Comparison of ENCODE assay signal across 7 cellular contexts in genomic region chr9:129991139-129991538, GRCh38. TPM values are rescaled to one million over a fixed set of nuclear protein-coding genes. Genes with fewer than 3 reads are reported as not detected.
DNase-seq lines count a peak whose midpoint lies in the region; ATAC-seq, FAIRE-seq and TF ChIP-seq lines count a peak whose summit lies in the region.
"Not testable (repeated sequence)": the region's sequence is repeated elsewhere in the genome, so short reads cannot be mapped to it uniquely, and the experiment has no call there.

No MANE protein-coding gene starts in this region.

- peaks cover 33% of the 10 kb centered on the region for H4K20me1 ChIP-seq in OCI-LY3 (ENCODE audit: insufficient read depth, low read length)
- not testable (repeated sequence) for H4K20me1 ChIP-seq in K562 (replicated peaks; ENCODE audit: control insufficient read depth, insufficient read depth, low read length)

- H3K9me1 ChIP-seq in K562 (ENCODE audit: control insufficient read depth, insufficient read depth, low read length), result not testable (repeated sequence)

- H3K36me3 ChIP-seq in OCI-LY3 (replicated peaks; ENCODE audit: low read depth, low read length), result peaks cover 22% of the 10 kb centered on the region
- not testable (repeated sequence) for H3K36me3 ChIP-seq in K562 (ENCODE audit: control insufficient read depth, insufficient read depth, low read length); sigmoid colon

- not testable (repeated sequence) for H3K9me3 Mint-ChIP-seq in activated CD4-positive, alpha-beta T cell treated with anti-CD3 and anti-CD28 coated beads for 36 hours (ENCODE audit: low read depth); activated T-helper 17 cell treated with anti-CD3 and anti-CD28 coated beads, Interleukin-2, amount 50 U/mL, for 72 hours; memory B cell

- H3K9me3 ChIP-seq in OCI-LY3 (ENCODE audit: insufficient read depth, low read length); K562 (replicated peaks; ENCODE audit: control insufficient read depth, insufficient read depth, low read depth, low read length); sigmoid colon: not testable (repeated sequence)

- not testable (repeated sequence) for ATAC-seq in activated CD4-positive, alpha-beta T cell treated with anti-CD3 and anti-CD28 coated beads for 36 hours; activated T-helper 17 cell treated with anti-CD3 and anti-CD28 coated beads, Interleukin-2, amount 50 U/mL, for 72 hours (replicated peaks); K562; memory B cell (ENCODE audit: low read depth)

- intact Hi-C loops in activated CD4-positive, alpha-beta T cell treated with anti-CD3 and anti-CD28 coated beads for 36 hours (cut with DNase I, micrococcal nuclease); K562 (cut with micrococcal nuclease); sigmoid colon (cut with DNase I): not testable (repeated sequence)

- peaks cover 56% of the 10 kb centered on the region for H3K36me3 Mint-ChIP-seq in activated CD4-positive, alpha-beta T cell treated with anti-CD3 and anti-CD28 coated beads for 36 hours (ENCODE audit: low read depth)
- H3K36me3 Mint-ChIP-seq in activated T-helper 17 cell treated with anti-CD3 and anti-CD28 coated beads, Interleukin-2, amount 50 U/mL, for 72 hours (ENCODE audit: low read depth), result peaks cover 100% of the 10 kb centered on the region
- peaks cover 15% of the 10 kb centered on the region for H3K36me3 Mint-ChIP-seq in memory B cell

- TF ChIP-seq CTCF in GM12865 (IDR thresholded peaks at IDR 0.05; ENCODE audit: insufficient read depth, low read depth, low read length, missing control alignments); OCI-LY3 (IDR thresholded peaks at IDR 0.05; ENCODE audit: low read depth, low read length); K562 (IDR thresholded peaks at IDR 0.05 in 2 of 3, conservative IDR thresholded peaks at IDR 0.05 in 1 of 3; ENCODE audit: insufficient read depth in 2 of 3, low read depth in 1 of 3, low read length in 3 of 3); sigmoid colon (IDR thresholded peaks at IDR 0.05): not testable (repeated sequence)

- H3K4me3 ChIP-seq in GM12865 (ENCODE audit: low read depth, low read length) (peak overlapping the region; percentile 56), OCI-LY3 (ENCODE audit: low read length) (peak overlapping the region; percentile 36)
- not testable (repeated sequence) for H3K4me3 ChIP-seq in K562, sigmoid colon

- FAIRE-seq in K562 (lab: Jason Lieb, UNC), result not testable (repeated sequence)

- CTCF ChIA-PET in activated CD4-positive, alpha-beta T cell treated with anti-CD3 and anti-CD28 coated beads for 36 hours (lab: Charles Lee), result interaction anchor here (0.8 to 1.6 kb wide), 5 partner anchors 10 to 103 kb away, joined by 3 to 7 read pairs (median 3); no protein-coding TSS in a partner anchor
- CTCF ChIA-PET in K562 (lab: Yijun Ruan, JAX; ENCODE audit: low intra/inter-chr PET ratio), result not testable (repeated sequence)

- peaks cover 86% of the 10 kb centered on the region for H3K4me1 Mint-ChIP-seq in activated CD4-positive, alpha-beta T cell treated with anti-CD3 and anti-CD28 coated beads for 36 hours
- peaks cover 62% of the 10 kb centered on the region for H3K4me1 Mint-ChIP-seq in activated T-helper 17 cell treated with anti-CD3 and anti-CD28 coated beads, Interleukin-2, amount 50 U/mL, for 72 hours
- peaks cover 48% of the 10 kb centered on the region for H3K4me1 Mint-ChIP-seq in memory B cell

- not testable (repeated sequence) for H3K27me3 Mint-ChIP-seq in activated CD4-positive, alpha-beta T cell treated with anti-CD3 and anti-CD28 coated beads for 36 hours; activated T-helper 17 cell treated with anti-CD3 and anti-CD28 coated beads, Interleukin-2, amount 50 U/mL, for 72 hours; memory B cell

- H3K79me2 ChIP-seq in OCI-LY3 (ENCODE audit: low read length), result peaks cover 100% of the 10 kb centered on the region
- H3K79me2 ChIP-seq in K562 (ENCODE audit: control insufficient read depth, insufficient read depth, low read length), result not testable (repeated sequence)

- peak overlapping the region; percentile 62 for H3K4me3 Mint-ChIP-seq in activated CD4-positive, alpha-beta T cell treated with anti-CD3 and anti-CD28 coated beads for 36 hours
- peak overlapping the region; percentile 80 for H3K4me3 Mint-ChIP-seq in activated T-helper 17 cell treated with anti-CD3 and anti-CD28 coated beads, Interleukin-2, amount 50 U/mL, for 72 hours
- H3K4me3 Mint-ChIP-seq in memory B cell, result peak overlapping the region; percentile 8

- TF ChIP-seq EP300 in K562 (IDR thresholded peaks at IDR 0.05; ENCODE audit: low read length); sigmoid colon (IDR thresholded peaks at IDR 0.05): not testable (repeated sequence)

- H3K4me2 ChIP-seq in OCI-LY3 (ENCODE audit: low read length), result peak overlapping the region; percentile 86
- H3K4me2 ChIP-seq in K562 (ENCODE audit: insufficient read depth, low read length), result not testable (repeated sequence)

- H3K27me3 ChIP-seq in OCI-LY3 (ENCODE audit: low read depth, low read length); K562 (ENCODE audit: control insufficient read depth in 2 of 2, insufficient read depth in 2 of 2, low read length in 2 of 2); sigmoid colon: not testable (repeated sequence)

- H3K27ac Mint-ChIP-seq in activated CD4-positive, alpha-beta T cell treated with anti-CD3 and anti-CD28 coated beads for 36 hours, result peak overlapping the region; percentile 99
- peak overlapping the region; percentile 96 for H3K27ac Mint-ChIP-seq in activated T-helper 17 cell treated with anti-CD3 and anti-CD28 coated beads, Interleukin-2, amount 50 U/mL, for 72 hours
- H3K27ac Mint-ChIP-seq in memory B cell, result peak overlapping the region; percentile 98

- in situ Hi-C loops in K562 (cut with MboI), result not testable (repeated sequence)

- peaks cover 95% of the 10 kb centered on the region for H3K4me1 ChIP-seq in OCI-LY3 (ENCODE audit: low read length)
- peaks cover 3 to 17% of the 10 kb centered on the region in 2 experiments; a peak in 4 of 5 replicates for H3K4me1 ChIP-seq in K562 (replicated peaks in 1 of 2; ENCODE audit: control insufficient read depth in 2 of 2, insufficient read depth in 2 of 2, low read length in 2 of 2)
- H3K4me1 ChIP-seq in sigmoid colon, result peaks cover 0 to 88% (median 70%) of the 10 kb centered on the region in 4 donors

- WGBS in K562 (ENCODE audit: insufficient coverage, low coverage, missing lambda C conversion rate), result 77% methylated on average over 6 of the region's 6 CpGs
- 89 to 93% methylated on average over 6 of the region's 6 CpGs for WGBS in sigmoid colon, 2 donors

- not testable (repeated sequence) for TF ChIP-seq RAD21 in K562 (CRISPR knock-in tag; conservative IDR thresholded peaks at IDR 0.05 in 1 of 2, IDR thresholded peaks at IDR 0.05 in 1 of 2)

- not testable (repeated sequence) for TF ChIP-seq POLR2A in K562 (conservative IDR thresholded peaks at IDR 0.05); sigmoid colon (IDR thresholded peaks at IDR 0.05)

- POLR2A ChIA-PET in activated CD4-positive, alpha-beta T cell treated with anti-CD3 and anti-CD28 coated beads for 36 hours (lab: Charles Lee), result interaction anchor here (0.6 to 3.9 kb wide), 13 partner anchors 9 to 108 kb away, joined by 3 to 32 read pairs (median 5); no protein-coding TSS in a partner anchor
- POLR2A ChIA-PET in K562 (lab: Yijun Ruan, JAX), result not testable (repeated sequence)

- not testable (repeated sequence) for DNase-seq in GM12865 (ENCODE audit: low read depth); activated CD4-positive, alpha-beta T cell treated with anti-CD3 and anti-CD28 coated beads for 36 hours; K562 (ENCODE audit: extremely low read depth in 1 of 4, low spot score in 3 of 4); memory B cell (ENCODE audit: low spot score in 2 of 2); sigmoid colon

- H3K9ac ChIP-seq in OCI-LY3 (ENCODE audit: low read length), result peak overlapping the region; percentile 67; the same call in 1 of the 2 replicates
- not testable (repeated sequence) for H3K9ac ChIP-seq in K562 (ENCODE audit: insufficient read depth in 1 of 2, low read depth in 2 of 2, low read length in 2 of 2)

- H3K27ac ChIP-seq in OCI-LY3 (ENCODE audit: low read length), result peak overlapping the region; percentile 94
- H3K27ac ChIP-seq in K562 (ENCODE audit: extremely low read depth, low read depth, low read length), result not testable (repeated sequence)
- H3K27ac ChIP-seq in sigmoid colon, result peak overlapping the region in 3 of 4 donors; percentile 75 to 81 (median 81)

- not testable (repeated sequence) for BruUV-seq in K562 (replicated peaks; lab: Mats Ljungman, UMichigan)

- H2AFZ ChIP-seq in OCI-LY3 (ENCODE audit: low read depth, low read length); K562 (ENCODE audit: low read depth, low read length): not testable (repeated sequence)

RNA-seq across cellular contexts. Expression of gene FNBP1, which starts 51.9 kb away (rescaled TPM):
- 100 to 1,000 TPM; 254 to 354 TPM for total RNA-seq in activated CD4-positive, alpha-beta T cell treated with anti-CD3 and anti-CD28 coated beads for 36 hours
- 100 to 1,000 TPM; 173 to 492 TPM for total RNA-seq in activated T-helper 17 cell treated with anti-CD3 and anti-CD28 coated beads, Interleukin-2, amount 50 U/mL, for 72 hours
- 24.0 and 44.9 TPM in 2 replicates for total RNA-seq in K562 (2011; cell fraction: chromatin; rRNA removed; ENCODE audit: low replicate concordance)
- total RNA-seq in K562 (2011; cell fraction: nucleolus; rRNA removed), result 8.5 and 10.9 TPM in 2 replicates
- 10.9 and 12.6 TPM in 2 replicates for total RNA-seq in K562 (2011; cell fraction: nucleoplasm; rRNA removed)
- total RNA-seq in K562 (2014; rRNA removed), result 8.2 and 8.4 TPM in 2 replicates
- total RNA-seq in K562 (2014; rRNA removed; fragmentation: Illumina TruSeq; extraction: Trizol), result 6.9 and 13.2 TPM in 2 replicates
- total RNA-seq in K562 (2015; rRNA removed; fragmentation: Illumina TruSeq; extraction: Trizol), result 13.5 and 14.9 TPM in 2 replicates
- 8.5 and 10.7 TPM in 2 replicates for total RNA-seq in K562 (2021)
- polyA plus RNA-seq in K562 (2011; rRNA removed), result 7.2 and 7.6 TPM in 2 replicates
- polyA plus RNA-seq in K562 (2011; cell fraction: cytosol; rRNA removed), result 2.2 and 4.2 TPM in 2 replicates
- 5.8 and 7.6 TPM in 2 replicates for polyA plus RNA-seq in K562 (2011; cell fraction: nucleus; rRNA removed)
- polyA plus RNA-seq in K562 (2012), result 8.7 and 10.5 TPM in 2 replicates
- polyA plus RNA-seq in K562 (2014; fragmentation: Illumina TruSeq; extraction: Trizol), result 6.1 TPM in 2 replicates
- polyA plus RNA-seq in K562 (2014; fragmentation: Nextera tagmentation; extraction: Ambion mirVana), result 1 to 10 TPM; 1.8 to 2.2 TPM
- polyA plus RNA-seq in K562 (2014; rRNA removed), result 5.4 and 8.0 TPM in 2 replicates
- 33.5 and 42.5 TPM in 2 replicates for polyA minus RNA-seq in K562 (2011; rRNA and poly(A)+ RNA removed)
- polyA minus RNA-seq in K562 (2011; cell fraction: cytosol; rRNA and poly(A)+ RNA removed), result 7.9 and 8.7 TPM in 2 replicates
- polyA minus RNA-seq in K562 (2011; cell fraction: nucleus; rRNA and poly(A)+ RNA removed), result 3.4 and 8.0 TPM in 2 replicates
- 100 to 1,000 TPM in 3 of 4 donors, 10 to 100 TPM in 1; 92.8 to 172 (median 104) TPM for total RNA-seq in sigmoid colon
- polyA plus RNA-seq in sigmoid colon, result 10 to 100 TPM; 12.5 to 39.0 (median 13.2) TPM

Comparison
In these comparisons a context has a peak if more than half of its experiments do, and no peak if none do; other contexts are left out.
1. H3K4me3 Mint-ChIP-seq: peak in every context shown above with its lines; median percentile 80 in activated T-helper 17 cell treated with anti-CD3 and anti-CD28 coated beads, Interleukin-2, amount 50 U/mL, for 72 hours; 62 in activated CD4-positive, alpha-beta T cell treated with anti-CD3 and anti-CD28 coated beads for 36 hours; 8 in memory B cell.